Comparison of ENCODE assay signal across 9 cellular contexts in the genomic region with DNA sequence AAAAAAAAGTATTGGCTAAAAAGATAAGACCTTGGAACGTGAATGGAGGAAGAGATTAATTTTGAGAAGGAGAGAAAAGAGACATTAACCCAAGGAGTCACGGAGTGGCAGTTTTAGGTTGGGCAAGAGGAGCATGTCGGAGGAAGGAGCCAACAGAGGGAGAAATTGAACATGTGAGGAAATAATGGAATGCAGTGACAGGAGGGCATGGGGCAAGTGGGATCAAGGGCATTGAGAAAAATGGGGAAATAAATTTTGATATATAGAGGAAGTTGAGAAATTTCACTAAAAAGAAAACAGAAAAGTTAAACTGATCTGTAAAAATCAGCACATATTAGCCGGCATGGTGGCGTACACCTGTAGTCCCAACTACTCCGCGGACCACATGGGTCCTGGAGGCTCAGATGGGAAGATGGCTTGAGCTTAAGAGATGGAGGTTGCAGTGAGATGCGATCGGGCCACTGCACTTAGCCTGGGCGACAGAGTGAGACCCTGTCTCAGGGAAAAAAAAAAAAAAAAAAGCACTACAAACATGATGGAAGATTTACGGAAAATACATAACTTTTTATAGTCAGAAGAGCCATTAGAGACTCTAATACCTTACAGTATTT. TPM values are rescaled to one million over a fixed set of nuclear protein-coding genes. Genes with fewer than 3 reads are reported as not detected.
DNase-seq lines count a peak whose midpoint lies in the region; ATAC-seq and TF ChIP-seq lines count a peak whose summit lies in the region.
"Had no signal": no experiment of that assay in that cellular context is flagged by ENCODE, and none has a peak within 500 bp of the region (broad histone marks: within the 10 kb centered on the region; RNA-seq: fewer than 3 reads in every experiment).

No MANE protein-coding gene starts in this region.

- H3K27me3 Mint-ChIP-seq in activated CD4-positive, alpha-beta T cell treated with anti-CD3 and anti-CD28 coated beads for 36 hours, result no peaks in the 10 kb centered on the region
- no peaks in the 10 kb centered on the region for H3K27me3 Mint-ChIP-seq in T-cell
- H3K27me3 Mint-ChIP-seq in stimulated activated naive B cell treated with anti-CD40 and anti-IgM and Interleukin-4, amounts not matched to agents 10 μg/mL and 1 μg/mL and 100 μg/mL, for 72 hours, result no peaks in the 10 kb centered on the region

- intact Hi-C loops in activated CD4-positive, alpha-beta T cell treated with anti-CD3 and anti-CD28 coated beads for 36 hours (cut with DNase I, micrococcal nuclease), result loop anchor here (2.0 to 10.0 kb wide), 4 partner anchors 59 to 375 kb away; a partner anchor contains a TSS
- intact Hi-C loops in posterior vena cava (cut with DNase I), result loop anchor here in 1 of 2 donors (10.0 kb wide), 1 partner anchor 105 kb away; no protein-coding TSS in a partner anchor

- H3K27ac Mint-ChIP-seq in activated CD4-positive, alpha-beta T cell treated with anti-CD3 and anti-CD28 coated beads for 36 hours, result peak overlapping the region; percentile 55
- peak overlapping the region; percentile 11 to 68 for H3K27ac Mint-ChIP-seq in T-cell
- peak overlapping the region; percentile 20 for H3K27ac Mint-ChIP-seq in stimulated activated naive B cell treated with anti-CD40 and anti-IgM and Interleukin-4, amounts not matched to agents 10 μg/mL and 1 μg/mL and 100 μg/mL, for 72 hours

- DNase-seq in activated CD4-positive, alpha-beta T cell treated with anti-CD3 and anti-CD28 coated beads for 36 hours, result no peak
- no peak for DNase-seq in activated CD4-positive, alpha-beta T cell treated with anti-CD3 and anti-CD28 coated beads for 48 hours
- DNase-seq in T-cell (no peak), fibroblast of the aortic adventitia (ENCODE audit: low read depth) (no peak), posterior vena cava (ENCODE audit: low spot score) (no peak)
- DNase-seq in stimulated activated naive B cell treated with anti-CD40 and anti-IgM and Interleukin-4, amounts not matched to agents 10 μg/mL and 1 μg/mL and 100 μg/mL, for 72 hours, result no peak
- DNase-seq: activated CD4-positive, alpha-beta T cell treated with anti-CD3 and anti-CD28 coated beads, Interleukin-2, amount 50 U/mL, for 1 hour had no signal

- peaks cover 57% of the 10 kb centered on the region for H3K4me1 Mint-ChIP-seq in activated CD4-positive, alpha-beta T cell treated with anti-CD3 and anti-CD28 coated beads for 36 hours
- peaks cover 54 to 68% (median 68%) of the 10 kb centered on the region in 3 donors for H3K4me1 Mint-ChIP-seq in T-cell
- H3K4me1 Mint-ChIP-seq in stimulated activated naive B cell treated with anti-CD40 and anti-IgM and Interleukin-4, amounts not matched to agents 10 μg/mL and 1 μg/mL and 100 μg/mL, for 72 hours, result peaks cover 29 to 70% of the 10 kb centered on the region in 2 donors

- POLR2A ChIA-PET in activated CD4-positive, alpha-beta T cell treated with anti-CD3 and anti-CD28 coated beads for 36 hours (lab: Charles Lee), result interaction anchor here (0.5 to 0.7 kb wide), 2 partner anchors 54 to 74 kb away, joined by 3 to 4 read pairs; no protein-coding TSS in a partner anchor
- POLR2A ChIA-PET in T-cell (lab: Charles Lee), result no interaction called here

- H3K36me3 Mint-ChIP-seq in activated CD4-positive, alpha-beta T cell treated with anti-CD3 and anti-CD28 coated beads for 36 hours (ENCODE audit: low read depth), result peaks cover 21% of the 10 kb centered on the region
- H3K36me3 Mint-ChIP-seq in T-cell, result peaks cover 2% of the 10 kb centered on the region
- H3K36me3 Mint-ChIP-seq in stimulated activated naive B cell treated with anti-CD40 and anti-IgM and Interleukin-4, amounts not matched to agents 10 μg/mL and 1 μg/mL and 100 μg/mL, for 72 hours, result peaks cover 12 to 31% of the 10 kb centered on the region in 2 donors

- CTCF ChIA-PET in activated CD4-positive, alpha-beta T cell treated with anti-CD3 and anti-CD28 coated beads for 36 hours (lab: Charles Lee), result interaction anchor here (0.6 kb wide), 1 partner anchor 239 kb away, joined by 4 read pairs; no protein-coding TSS in a partner anchor
- CTCF ChIA-PET in T-cell (lab: Charles Lee), result interaction anchor here (0.7 kb wide), 2 partner anchors 11 to 35 kb away, joined by 4 to 8 read pairs; no protein-coding TSS in a partner anchor

- peak overlapping the region; percentile 98 for H3K4me3 ChIP-seq in fibroblast of the aortic adventitia (ENCODE audit: low read depth, low read length)

- H3K4me3 Mint-ChIP-seq in activated CD4-positive, alpha-beta T cell treated with anti-CD3 and anti-CD28 coated beads for 36 hours, result peak overlapping the region; percentile 96
- H3K4me3 Mint-ChIP-seq in T-cell, result peak overlapping the region; percentile 88 to 98 (median 97)
- peak overlapping the region; percentile 94 to 95 for H3K4me3 Mint-ChIP-seq in stimulated activated naive B cell treated with anti-CD40 and anti-IgM and Interleukin-4, amounts not matched to agents 10 μg/mL and 1 μg/mL and 100 μg/mL, for 72 hours

- TF ChIP-seq CTCF in fibroblast of the aortic adventitia (IDR thresholded peaks at IDR 0.05; ENCODE audit: insufficient read depth, low read length), result no peak

- no peak for ATAC-seq in activated CD4-positive, alpha-beta T cell treated with anti-CD3 and anti-CD28 coated beads for 36 hours
- no peak for ATAC-seq in T-cell (replicated peaks in 1 of 4)
- no peak for ATAC-seq in stimulated activated naive B cell treated with anti-CD40 and anti-IgM and Interleukin-4, amounts not matched to agents 10 μg/mL and 1 μg/mL and 100 μg/mL, for 72 hours (replicated peaks)
- ATAC-seq in HG03460 (IDR thresholded peaks at IDR 0.05; ENCODE audit: unreplicated experiment), result no peak
- ATAC-seq in HG03354 (IDR thresholded peaks at IDR 0.05; ENCODE audit: poor library complexity, severe bottlenecking, unreplicated experiment), result no peak

- no peaks in the 10 kb centered on the region for H3K9me3 Mint-ChIP-seq in activated CD4-positive, alpha-beta T cell treated with anti-CD3 and anti-CD28 coated beads for 36 hours (ENCODE audit: low read depth)
- H3K9me3 Mint-ChIP-seq in T-cell, result no peaks in the 10 kb centered on the region
- no peaks in the 10 kb centered on the region for H3K9me3 Mint-ChIP-seq in stimulated activated naive B cell treated with anti-CD40 and anti-IgM and Interleukin-4, amounts not matched to agents 10 μg/mL and 1 μg/mL and 100 μg/mL, for 72 hours

RNA-seq across cellular contexts. Expression of a gene that starts 1.2 kb away (rescaled TPM):
- 10 to 100 TPM; 46.1 to 55.1 TPM for total RNA-seq in activated CD4-positive, alpha-beta T cell treated with anti-CD3 and anti-CD28 coated beads for 36 hours
- total RNA-seq in T-cell, result 10 to 100 TPM; 13.1 to 21.8 (median 16.8) TPM
- total RNA-seq in fibroblast of the aortic adventitia (ENCODE audit: low replicate concordance), result 41.4 and 41.5 TPM in 2 replicates
- total RNA-seq in posterior vena cava, result 10 to 100 TPM; 16.1 to 19.5 TPM

RNA-seq across cellular contexts. Expression of a gene that starts 1.3 kb away (rescaled TPM):
- 10 to 100 TPM; 14.8 to 15.2 TPM for total RNA-seq in activated CD4-positive, alpha-beta T cell treated with anti-CD3 and anti-CD28 coated beads for 36 hours
- total RNA-seq in T-cell (10 to 100 TPM; 13.4 to 24.6 (median 18.4) TPM), fibroblast of the aortic adventitia (ENCODE audit: low replicate concordance) (12.9 and 21.6 TPM in 2 replicates), posterior vena cava (10 to 100 TPM; 13.1 to 14.3 TPM)

RNA-seq across cellular contexts. Expression of a gene that starts 25.5 kb away (rescaled TPM):
- total RNA-seq in activated CD4-positive, alpha-beta T cell treated with anti-CD3 and anti-CD28 coated beads for 36 hours, result 1 to 10 TPM; 4.0 to 4.1 TPM
- total RNA-seq in T-cell (10 to 100 TPM in 2 of 5 donors, 1 to 10 TPM in 3; 6.6 to 10.6 (median 8.8) TPM), fibroblast of the aortic adventitia (ENCODE audit: low replicate concordance) (5.2 and 8.0 TPM in 2 replicates), posterior vena cava (10 to 100 TPM; 19.0 to 20.8 TPM)

RNA-seq across cellular contexts. Expression of a gene that starts 54.5 kb away (rescaled TPM):
- 10 to 100 TPM; 45.5 to 77.5 TPM for total RNA-seq in activated CD4-positive, alpha-beta T cell treated with anti-CD3 and anti-CD28 coated beads for 36 hours
- total RNA-seq in T-cell, result 10 to 100 TPM; 51.8 to 60.7 (median 59.3) TPM
- 39.8 and 87.4 TPM in 2 replicates for total RNA-seq in fibroblast of the aortic adventitia (ENCODE audit: low replicate concordance)
- 10 to 100 TPM; 48.0 to 55.8 TPM for total RNA-seq in posterior vena cava

RNA-seq across cellular contexts. Expression of a gene that starts 58.9 kb away (rescaled TPM):
- 10 to 100 TPM; 52.9 to 62.7 TPM for total RNA-seq in activated CD4-positive, alpha-beta T cell treated with anti-CD3 and anti-CD28 coated beads for 36 hours
- total RNA-seq in T-cell, result 10 to 100 TPM; 33.1 to 41.1 (median 36.7) TPM
- 72.8 and 203 TPM in 2 replicates for total RNA-seq in fibroblast of the aortic adventitia (ENCODE audit: low replicate concordance)
- 10 to 100 TPM; 70.1 to 84.2 TPM for total RNA-seq in posterior vena cava
